ENCODE assay signal across 25 cellular contexts in the genomic region with DNA sequence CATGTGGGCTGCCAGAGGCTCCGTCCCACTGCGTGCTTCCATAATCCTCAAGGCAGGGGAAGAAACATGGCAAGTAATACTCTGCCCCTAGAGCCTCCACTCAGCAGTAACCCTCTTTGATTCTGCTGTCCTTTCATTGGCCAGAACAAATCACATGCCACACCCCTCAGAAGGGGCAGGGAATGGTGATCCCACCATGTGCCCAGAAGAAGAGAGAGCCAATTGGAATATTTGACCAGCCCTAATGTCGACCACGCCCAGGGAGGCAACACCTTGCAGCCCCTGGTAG.
DNase-seq lines count a peak whose midpoint lies in the region; ATAC-seq, FAIRE-seq and TF ChIP-seq lines count a peak whose summit lies in the region.
"Had no signal": no experiment of that assay in that cellular context is flagged by ENCODE, and none has a peak within 500 bp of the region (broad histone marks: within the 10 kb centered on the region; RNA-seq: fewer than 3 reads in every experiment).

No MANE protein-coding gene starts in this region.

- H4K20me1 ChIP-seq in BLaER1 (peaks cover 92% of the 10 kb centered on the region), K562 (replicated peaks; ENCODE audit: control insufficient read depth, insufficient read depth, low read length) (no peaks in the 10 kb centered on the region; the same call in 1 of the 2 replicates)

- H3K27ac ChIP-seq in BLaER1 (no peak overlapping the region), HEK293 (ENCODE audit: extremely low read depth, low read depth, low read length) (no peak overlapping the region), K562 (ENCODE audit: extremely low read depth, low read depth, low read length) (no peak overlapping the region), heart left ventricle (no peak overlapping the region)
- H3K27ac ChIP-seq: A549, C4-2B had no signal

- no peak for TF ChIP-seq RAD21 in K562 (CRISPR knock-in tag; conservative IDR thresholded peaks at IDR 0.05 in 1 of 2, IDR thresholded peaks at IDR 0.05 in 1 of 2)

- TF ChIP-seq POLR2A in K562 (conservative IDR thresholded peaks at IDR 0.05) (no peak), heart left ventricle (IDR thresholded peaks at IDR 0.05) (no peak)

- H3K9me3 ChIP-seq in BLaER1 (no peaks in the 10 kb centered on the region), HEK293 (ENCODE audit: control insufficient read depth, insufficient read depth, low read depth, low read length) (no peaks in the 10 kb centered on the region), K562 (replicated peaks; ENCODE audit: control insufficient read depth, insufficient read depth, low read depth, low read length) (no peaks in the 10 kb centered on the region), heart left ventricle (no peaks in the 10 kb centered on the region)
- H3K9me3 ChIP-seq: A549, BE2C, Caco-2, HAP-1 had no signal

- H3K4me1 ChIP-seq in BLaER1 (peaks cover 36% of the 10 kb centered on the region), HEK293 (ENCODE audit: control insufficient read depth, insufficient read depth, low read length) (no peaks in the 10 kb centered on the region), K562 (replicated peaks in 1 of 2; ENCODE audit: control insufficient read depth in 2 of 2, insufficient read depth in 2 of 2, low read length in 2 of 2) (peaks cover 4 to 20% of the 10 kb centered on the region in 2 experiments; a peak in 4 of 5 replicates), heart left ventricle (peaks cover 0 to 33% (median 6%) of the 10 kb centered on the region in 12 donors)
- H3K4me1 ChIP-seq: A549, BE2C, Caco-2, HAP-1 had no signal

- no peak overlapping the region for H3K9ac ChIP-seq in BLaER1
- H3K9ac ChIP-seq in K562 (ENCODE audit: insufficient read depth in 1 of 2, low read depth in 2 of 2, low read length in 2 of 2), result 0 out of 4 replicates have a peak overlapping the region, but pooled peaks of 1 of the 2 experiments have one; percentile 11

- no peak for FAIRE-seq in K562 (lab: Jason Lieb, UNC)
- FAIRE-seq: A549, G401.6, GM12892, GM19239, H54 had no signal

- H3K79me2 ChIP-seq in K562 (ENCODE audit: control insufficient read depth, insufficient read depth, low read length), result no peaks in the 10 kb centered on the region

- peak overlapping the region; percentile 52 for H3K27ac Mint-ChIP-seq in neural crest cell (ENCODE audit: unreplicated experiment)
- H3K27ac Mint-ChIP-seq: CD8-positive, alpha-beta T cell had no signal

- H3K4me3 ChIP-seq in BLaER1 (no peak overlapping the region), HEK293 (ENCODE audit: low read depth, low read length) (no peak overlapping the region), K562 (no peak overlapping the region), heart left ventricle (no peak overlapping the region)
- H3K4me3 ChIP-seq: A549, HAP-1 had no signal

- POLR2A ChIA-PET in HEK293 (lab: Yijun Ruan, JAX), result no interaction called here
- POLR2A ChIA-PET in K562 (lab: Yijun Ruan, JAX), result interaction anchor here (1.0 to 1.3 kb wide), 4 partner anchors 9 to 21 kb away, joined by 3 to 4 read pairs (median 4); no protein-coding TSS in a partner anchor

- no peak overlapping the region for H3K4me3 Mint-ChIP-seq in neural crest cell
- H3K4me3 Mint-ChIP-seq: CD4-positive, CD25-positive, alpha-beta regulatory T cell; CD8-positive, alpha-beta T cell had no signal

- ATAC-seq in K562 (peak; percentile 46; the same call in 2 of the 3 replicates), GM21723 (IDR thresholded peaks at IDR 0.05; ENCODE audit: unreplicated experiment) (no peak), heart left ventricle (no peak)
- ATAC-seq: A549; CD8-positive, alpha-beta T cell had no signal

- intact Hi-C loops in K562 (cut with micrococcal nuclease), result no loop called here
- intact Hi-C loops in heart left ventricle (cut with DNase I), result no loop called here

- CTCF ChIA-PET in HEK293 (lab: Yijun Ruan, JAX) (interaction anchor here (0.8 to 1.1 kb wide), 2 partner anchors 8 to 241 kb away, joined by 3 read pairs; no protein-coding TSS in a partner anchor), K562 (lab: Yijun Ruan, JAX; ENCODE audit: low intra/inter-chr PET ratio) (no interaction called here)

- TF ChIP-seq CTCF in HEK293 (tag by site-specific recombination; IDR thresholded peaks at IDR 0.05) (no peak), K562 (IDR thresholded peaks at IDR 0.05 in 2 of 3, conservative IDR thresholded peaks at IDR 0.05 in 1 of 3; ENCODE audit: insufficient read depth in 2 of 3, low read depth in 1 of 3, low read length in 3 of 3) (no peak), neural crest cell (conservative IDR thresholded peaks at IDR 0.05) (no peak), heart left ventricle (IDR thresholded peaks at IDR 0.05) (no peak)

- no peak for TF ChIP-seq EP300 in K562 (IDR thresholded peaks at IDR 0.05; ENCODE audit: low read length)

- H3K36me3 Mint-ChIP-seq in neural crest cell (ENCODE audit: low read depth), result no peaks in the 10 kb centered on the region
- H3K36me3 Mint-ChIP-seq: CD4-positive, CD25-positive, alpha-beta regulatory T cell; CD8-positive, alpha-beta T cell had no signal

- peak overlapping the region; percentile 83 for H3K4me2 ChIP-seq in BLaER1
- no peak overlapping the region for H3K4me2 ChIP-seq in K562 (ENCODE audit: insufficient read depth, low read length)
- H3K4me2 ChIP-seq: A549 had no signal

- H3K36me3 ChIP-seq in BLaER1 (no peaks in the 10 kb centered on the region), HEK293 (ENCODE audit: control insufficient read depth in 2 of 2, insufficient read depth in 1 of 2, low read length in 2 of 2) (no peaks in the 10 kb centered on the region), K562 (ENCODE audit: control insufficient read depth, insufficient read depth, low read length) (no peaks in the 10 kb centered on the region), heart left ventricle (no peaks in the 10 kb centered on the region)
- H3K36me3 ChIP-seq: BE2C, HAP-1 had no signal

- in situ Hi-C loops in K562 (cut with MboI), result no loop called here

- WGBS in K562 (ENCODE audit: insufficient coverage, low coverage, missing lambda C conversion rate), result 15% methylated on average over 4 of the region's 4 CpGs
- WGBS in heart left ventricle, 4 donors, result 97 to 100% (median 99%) methylated on average over 4 of the region's 4 CpGs

- peaks cover 6% of the 10 kb centered on the region for H3K9me3 Mint-ChIP-seq in neural crest cell
- H3K9me3 Mint-ChIP-seq: CD8-positive, alpha-beta T cell had no signal

- no peak overlapping the region for H2AFZ ChIP-seq in K562 (ENCODE audit: low read depth, low read length)

- no peaks in the 10 kb centered on the region for H3K9me1 ChIP-seq in K562 (ENCODE audit: control insufficient read depth, insufficient read depth, low read length)

- H3K4me1 Mint-ChIP-seq in neural crest cell, result peaks cover 13% of the 10 kb centered on the region

- no TSS peak for BruUV-seq in K562 (replicated peaks; lab: Mats Ljungman, UMichigan)

- H3K27me3 ChIP-seq in BLaER1 (peaks cover 88% of the 10 kb centered on the region), K562 (ENCODE audit: control insufficient read depth in 2 of 2, insufficient read depth in 2 of 2, low read length in 2 of 2) (peaks cover 2 to 37% of the 10 kb centered on the region in 2 experiments; a peak in 3 of 5 replicates), heart left ventricle (no peaks in the 10 kb centered on the region)
- H3K27me3 ChIP-seq: BE2C had no signal

- no peaks in the 10 kb centered on the region for H3K27me3 Mint-ChIP-seq in neural crest cell (ENCODE audit: low read depth)

- DNase-seq in K562 (ENCODE audit: extremely low read depth in 1 of 4, low spot score in 3 of 4) (no peak), neural crest cell (ENCODE audit: low read depth, low spot score) (no peak), NCI-H1436 (lab: John Stamatoyannopoulos, UW) (no peak), heart left ventricle (no peak), KG1 (lab: John Stamatoyannopoulos, UW) (no peak)
- DNase-seq: 8988T; ACHN; AML-193; BE2C; Caco-2; CD4-positive, CD25-positive, alpha-beta regulatory T cell; CD8-positive, alpha-beta T cell; DMS153; DND-41; GOT3 had no signal

TF ChIP-seq in HEK293, 187 proteins besides CTCF, POLR2A, EP300 and RAD21:
- TF ChIP-seq KLF1 (tag by site-specific recombination; IDR thresholded peaks at IDR 0.05) (0 out of 2 replicates have a peak, but pooled peaks have one; percentile 29), ZNF837 (tag by site-specific recombination; IDR thresholded peaks at IDR 0.05) (no peak)

TF ChIP-seq in K562, 482 proteins besides CTCF, POLR2A, EP300 and RAD21 (continues in another document):
- TF ChIP-seq, protein P1, sequence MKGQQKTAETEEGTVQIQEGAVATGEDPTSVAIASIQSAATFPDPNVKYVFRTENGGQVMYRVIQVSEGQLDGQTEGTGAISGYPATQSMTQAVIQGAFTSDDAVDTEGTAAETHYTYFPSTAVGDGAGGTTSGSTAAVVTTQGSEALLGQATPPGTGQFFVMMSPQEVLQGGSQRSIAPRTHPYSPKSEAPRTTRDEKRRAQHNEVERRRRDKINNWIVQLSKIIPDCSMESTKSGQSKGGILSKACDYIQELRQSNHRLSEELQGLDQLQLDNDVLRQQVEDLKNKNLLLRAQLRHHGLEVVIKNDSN (CRISPR knock-in tag; IDR thresholded peaks at IDR 0.05), result peak; percentile 49; the same call in 1 of the 2 replicates
- 0 out of 2 replicates have a peak, but pooled peaks have one; percentile 16 for TF ChIP-seq RAD51 (IDR thresholded peaks at IDR 0.05; ENCODE audit: borderline replicate concordance, low read depth)
- TF ChIP-seq, protein P2, sequence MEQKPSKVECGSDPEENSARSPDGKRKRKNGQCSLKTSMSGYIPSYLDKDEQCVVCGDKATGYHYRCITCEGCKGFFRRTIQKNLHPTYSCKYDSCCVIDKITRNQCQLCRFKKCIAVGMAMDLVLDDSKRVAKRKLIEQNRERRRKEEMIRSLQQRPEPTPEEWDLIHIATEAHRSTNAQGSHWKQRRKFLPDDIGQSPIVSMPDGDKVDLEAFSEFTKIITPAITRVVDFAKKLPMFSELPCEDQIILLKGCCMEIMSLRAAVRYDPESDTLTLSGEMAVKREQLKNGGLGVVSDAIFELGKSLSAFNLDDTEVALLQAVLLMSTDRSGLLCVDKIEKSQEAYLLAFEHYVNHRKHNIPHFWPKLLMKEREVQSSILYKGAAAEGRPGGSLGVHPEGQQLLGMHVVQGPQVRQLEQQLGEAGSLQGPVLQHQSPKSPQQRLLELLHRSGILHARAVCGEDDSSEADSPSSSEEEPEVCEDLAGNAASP (IDR thresholded peaks at IDR 0.05), result no peak
- TF ChIP-seq, protein P3, sequence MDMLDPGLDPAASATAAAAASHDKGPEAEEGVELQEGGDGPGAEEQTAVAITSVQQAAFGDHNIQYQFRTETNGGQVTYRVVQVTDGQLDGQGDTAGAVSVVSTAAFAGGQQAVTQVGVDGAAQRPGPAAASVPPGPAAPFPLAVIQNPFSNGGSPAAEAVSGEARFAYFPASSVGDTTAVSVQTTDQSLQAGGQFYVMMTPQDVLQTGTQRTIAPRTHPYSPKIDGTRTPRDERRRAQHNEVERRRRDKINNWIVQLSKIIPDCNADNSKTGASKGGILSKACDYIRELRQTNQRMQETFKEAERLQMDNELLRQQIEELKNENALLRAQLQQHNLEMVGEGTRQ (CRISPR knock-in tag; IDR thresholded peaks at IDR 0.05), result 0 out of 2 replicates have a peak, but pooled peaks have one; percentile 26
- TF ChIP-seq ZNF184 (CRISPR knock-in tag; IDR thresholded peaks at IDR 0.05), result peak; percentile 98
- TF ChIP-seq CBX3 (IDR thresholded peaks at IDR 0.05; ENCODE audit: borderline replicate concordance in 1 of 2, low read length in 2 of 2), result peak in 1 of 2 experiments; percentile 70; a peak in 1 of 3 replicates
- no peak for TF ChIP-seq SRF (CRISPR knock-in tag; IDR thresholded peaks at IDR 0.05)
